Comparison of ENCODE assay signal across 8 cellular contexts in genomic region chr9:83706703-83707517, GRCh38. TPM values are rescaled to one million over a fixed set of nuclear protein-coding genes. Genes with fewer than 3 reads are reported as not detected.
DNase-seq lines count a peak whose midpoint lies in the region; ATAC-seq and TF ChIP-seq lines count a peak whose summit lies in the region.

No MANE protein-coding gene starts in this region.

- H3K27me3 ChIP-seq in SJCRH30 (no peaks in the 10 kb centered on the region), left ventricle myocardium inferior (ENCODE audit: low read depth) (no peaks in the 10 kb centered on the region), aorta (ENCODE audit: control insufficient read depth in 1 of 2, insufficient read depth in 2 of 2, low read length in 1 of 2) (no peaks in the 10 kb centered on the region)

- ATAC-seq in GM19025 (IDR thresholded peaks at IDR 0.05; ENCODE audit: low read depth, unreplicated experiment) (peak; percentile 22), HG03280 (IDR thresholded peaks at IDR 0.05; ENCODE audit: unreplicated experiment) (peak; percentile 9), aorta (ENCODE audit: low FRiP score) (peak; percentile 30)

- H3K4me3 ChIP-seq in SJCRH30 (peak overlapping the region; percentile 84), left ventricle myocardium inferior (peak overlapping the region; percentile 97), aorta (ENCODE audit: low read length in 2 of 2) (peak overlapping the region; percentile 67 to 91)

- no peaks in the 10 kb centered on the region for H3K9me3 ChIP-seq in SJCRH30 (replicated peaks)
- no peaks in the 10 kb centered on the region for H3K9me3 ChIP-seq in left ventricle myocardium inferior (replicated peaks)
- H3K9me3 ChIP-seq in aorta (ENCODE audit: control insufficient read depth, low read length) = no peaks in the 10 kb centered on the region

- intact Hi-C loops in left ventricle myocardium inferior (cut with micrococcal nuclease) = no loop called here
- intact Hi-C loops in aorta (cut with DNase I) = loop anchor here (5.0 kb wide), 2 partner anchors 85 to 215 kb away; partner anchors contain the start of genes IDNK (in 2 of the 2) and KIF27 (in 1 of the 2)

- TF ChIP-seq CTCF in left ventricle myocardium inferior (IDR thresholded peaks at IDR 0.05; ENCODE audit: borderline replicate concordance) = no peak

- 1% methylated on average over 42 of the region's 42 CpGs for WGBS in aorta, 2 donors

- H3K36me3 ChIP-seq in SJCRH30 (peaks cover 9% of the 10 kb centered on the region; the same call in 1 of the 2 replicates), left ventricle myocardium inferior (no peaks in the 10 kb centered on the region), aorta (ENCODE audit: control insufficient read depth in 1 of 2, insufficient read depth in 2 of 2, low read length in 1 of 2) (no peaks in the 10 kb centered on the region)

- H3K4me1 ChIP-seq in SJCRH30 (peaks cover 6% of the 10 kb centered on the region; the same call in 1 of the 2 replicates), left ventricle myocardium inferior (peaks cover 67% of the 10 kb centered on the region), aorta (ENCODE audit: control insufficient read depth in 1 of 2, insufficient read depth in 2 of 2, low read length in 2 of 2) (peaks cover 2 to 4% of the 10 kb centered on the region in 2 donors)

- H3K27ac ChIP-seq in SJCRH30 = peak overlapping the region; percentile 99
- peak overlapping the region; percentile 100 for H3K27ac ChIP-seq in left ventricle myocardium inferior (replicated peaks)
- peak overlapping the region; percentile 76 to 96 for H3K27ac ChIP-seq in aorta (ENCODE audit: low read depth in 1 of 2, low read length in 2 of 2)

- DNase-seq in AG08396 (ENCODE audit: low spot score) (peak; percentile 25), SJCRH30 (peak; percentile 77 to 80), left ventricle myocardium inferior (peak; percentile 30), putamen (ENCODE audit: low spot score) (peak; percentile 14), aorta (peak; percentile 63 to 82)
- DNase-seq in activated naive CD4-positive, alpha-beta T cell treated with anti-CD3 and anti-CD28 coated beads, Interleukin-2, amount 50 U/mL, for 16 hours = peak; percentile 77

RNA-seq across cellular contexts. Expression of gene UBQLN1, which starts 0.8 kb away (rescaled TPM):
- 171 and 179 TPM in 2 replicates for total RNA-seq in SJCRH30 (2014; rRNA removed; shearing (Covaris generic))
- total RNA-seq in left ventricle myocardium inferior (92.8 TPM), aorta (10 to 100 TPM; 80.0 to 93.1 TPM)
- polyA plus RNA-seq in aorta = 10 to 100 TPM; 31.4 to 37.4 TPM

Comparison
In these comparisons a context has a peak if more than half of its experiments do, and no peak if none do; other contexts are left out.
1. Peak in every context shown above with its lines: DNase-seq, ATAC-seq, H3K4me3 ChIP-seq and H3K27ac ChIP-seq.
2. DNase-seq: peak in every context shown above with its lines; median percentile 78 in SJCRH30; 77 in activated naive CD4-positive, alpha-beta T cell treated with anti-CD3 and anti-CD28 coated beads, Interleukin-2, amount 50 U/mL, for 16 hours; 72 in aorta; 30 in left ventricle myocardium inferior; 25 in AG08396; 14 in putamen.